Comparison of ENCODE assay signal across 8 cellular contexts in genomic region chr6:5173862-5174643, GRCh38.
DNase-seq lines count a peak whose midpoint lies in the region; ATAC-seq and TF ChIP-seq lines count a peak whose summit lies in the region.

No MANE protein-coding gene starts in this region.

- no peak overlapping the region for H3K27ac ChIP-seq in breast epithelium

- TF ChIP-seq POLR2A in GM18505 (IDR thresholded peaks at IDR 0.05; ENCODE audit: borderline replicate concordance, extremely low read depth, insufficient read depth, insufficient read length) (peak; percentile 36), breast epithelium (IDR thresholded peaks at IDR 0.05) (no peak)

- H3K9me3 ChIP-seq in Loucy (ENCODE audit: insufficient read depth, low read depth, low read length) = no peaks in the 10 kb centered on the region
- H3K9me3 ChIP-seq in neuron (ENCODE audit: low read length) = no peaks in the 10 kb centered on the region
- H3K9me3 ChIP-seq in breast epithelium = no peaks in the 10 kb centered on the region

- peak overlapping the region; percentile 32 for H3K9ac ChIP-seq in Loucy (ENCODE audit: low read depth, low read length, poor library complexity, severe bottlenecking)

- H3K27me3 ChIP-seq in Loucy (ENCODE audit: insufficient read depth, low read length, poor library complexity, severe bottlenecking) = no peaks in the 10 kb centered on the region
- no peaks in the 10 kb centered on the region for H3K27me3 ChIP-seq in neuron (ENCODE audit: insufficient read depth, low read length)
- no peaks in the 10 kb centered on the region for H3K27me3 ChIP-seq in breast epithelium

- TF ChIP-seq CTCF in Loucy (conservative IDR thresholded peaks at IDR 0.05; ENCODE audit: low read length) (no peak), breast epithelium (IDR thresholded peaks at IDR 0.05) (no peak)

- no peaks in the 10 kb centered on the region for H3F3A ChIP-seq in Loucy (ENCODE audit: low read depth)

- H3K4me1 ChIP-seq in Loucy (ENCODE audit: insufficient read depth, low read length, poor library complexity, severe bottlenecking) (peaks cover 36% of the 10 kb centered on the region), neuron (ENCODE audit: insufficient read depth, low read length) (peaks cover 39% of the 10 kb centered on the region), breast epithelium (no peaks in the 10 kb centered on the region)

- ATAC-seq in GM18505 (IDR thresholded peaks at IDR 0.05; ENCODE audit: unreplicated experiment) (peak; percentile 95), GM21619 (IDR thresholded peaks at IDR 0.05; ENCODE audit: unreplicated experiment) (peak; percentile 97)

- peak; percentile 6 for DNase-seq in activated gamma-delta T cell treated with anti-CD3 and anti-CD28 coated beads, Interleukin-2, amount 50 U/mL, for 16 hours (ENCODE audit: low read depth)
- no peak for DNase-seq in SHP77 treated with DMSO at 0.1 percent for 48 hours (lab: John Stamatoyannopoulos, UW)
- DNase-seq in breast epithelium (ENCODE audit: low spot score in 2 of 2) = no peak
- DNase-seq in ecto neural progenitor cell (ENCODE audit: low spot score) = no peak

- intact Hi-C loops in breast epithelium (cut with DNase I; ENCODE audit: low total_unique reads) = no loop called here

- no peaks in the 10 kb centered on the region for H3K9me2 ChIP-seq in Loucy (replicated peaks; ENCODE audit: low read depth, low read length)

- H2AFZ ChIP-seq in Loucy (ENCODE audit: low read length) (no peak overlapping the region), neuron (ENCODE audit: low read depth, low read length) (peak overlapping the region; percentile 67)

- no peaks in the 10 kb centered on the region for H3K79me2 ChIP-seq in Loucy (ENCODE audit: insufficient read depth, low read length)

- H3K4me3 ChIP-seq in Loucy (ENCODE audit: low read length, poor library complexity, severe bottlenecking) (peak overlapping the region; percentile 61), neuron (ENCODE audit: low read length) (peak overlapping the region; percentile 28), breast epithelium (no peak overlapping the region)

- no peaks in the 10 kb centered on the region for H3K36me3 ChIP-seq in Loucy (ENCODE audit: insufficient read depth, low read length)
- H3K36me3 ChIP-seq in neuron (ENCODE audit: insufficient read depth, low read length) = no peaks in the 10 kb centered on the region
- no peaks in the 10 kb centered on the region for H3K36me3 ChIP-seq in breast epithelium

- peak overlapping the region; percentile 66 for H3K4me2 ChIP-seq in Loucy (ENCODE audit: low read depth, low read length, poor library complexity, severe bottlenecking)

- H4K20me1 ChIP-seq in Loucy (ENCODE audit: insufficient read depth, low read length, poor library complexity, severe bottlenecking) = no peaks in the 10 kb centered on the region

Comparison
In these comparisons a context has a peak if more than half of its experiments do, and no peak if none do; other contexts are left out.
1. H3K4me3 ChIP-seq: peak in Loucy (single experiment) and neuron (single experiment); none in breast epithelium (0 of 3).